ENCODE assay signal across 12 cellular contexts in the genomic region with DNA sequence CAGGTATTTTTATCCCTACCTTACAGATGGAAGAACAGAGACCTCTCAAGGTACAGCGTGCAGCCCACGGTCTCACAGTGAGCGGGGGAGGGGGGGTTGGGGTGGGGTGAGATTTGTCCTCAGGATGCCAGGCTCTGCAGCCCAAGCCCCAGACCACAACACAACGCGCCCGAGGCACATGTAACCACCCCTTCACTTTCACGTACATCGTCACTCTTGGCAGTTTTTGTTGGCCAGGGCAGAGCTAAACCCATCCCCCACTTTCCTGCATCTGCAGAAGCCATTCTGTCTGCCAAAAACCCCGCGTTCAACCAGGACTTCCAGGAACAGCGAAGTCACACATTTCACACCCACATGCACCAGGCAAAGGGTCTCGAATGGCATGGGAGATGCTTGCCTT. TPM values are rescaled to one million over a fixed set of nuclear protein-coding genes. Genes with fewer than 3 reads are reported as not detected.
"Had no signal": no experiment of that assay in that cellular context is flagged by ENCODE, and none has a peak within 500 bp of the region (broad histone marks: within the 10 kb centered on the region; RNA-seq: fewer than 3 reads in every experiment).

No MANE protein-coding gene starts in this region.

- H3K36me3 ChIP-seq: HAP-1 had no signal

- H3K27ac ChIP-seq: GM23248 had no signal

- H3K4me2 ChIP-seq: GM23338 had no signal

- H3K4me3 ChIP-seq: GM23248, GM23338, HAP-1 had no signal

- H2AFZ ChIP-seq: GM23248, GM23338 had no signal

- H3K4me1 ChIP-seq: HAP-1 had no signal

- H3K9ac ChIP-seq: GM23248 had no signal

- ATAC-seq: HCT116 had no signal

- H3K9me3 ChIP-seq: HAP-1 had no signal

- FAIRE-seq: H1, H54 had no signal

- DNase-seq: GM23248, GOT3, H7, H9, HCEC 1CT, HFFc6 had no signal

- H3K4me3 Mint-ChIP-seq: GM23338, H9, HFFc6 had no signal

- H3K27ac Mint-ChIP-seq: GM23338, H9, HFFc6 had no signal

RNA-seq across cellular contexts. Expression of a gene that starts 9.4 kb away (rescaled TPM):
- total RNA-seq: GM23248, GM23338, H1, H4, H7, H9, HFFc6 had no signal
- polyA plus RNA-seq: GM23248, GM23338, H1 had no signal
